ENCODE assay signal across 1 cellular context in genomic region chr15:74212494-74212893, GRCh38.
TF ChIP-seq lines count a peak whose summit lies in the region.

No MANE protein-coding gene starts in this region.

TF ChIP-seq in A549, 52 proteins besides CTCF, POLR2A, EP300 and RAD21:
- TF ChIP-seq ZC3H11A (IDR thresholded peaks at IDR 0.05) = no peak
- no peak for TF ChIP-seq NR3C1 (IDR thresholded peaks at IDR 0.05)
- no peak for TF ChIP-seq PHF8 (IDR thresholded peaks at IDR 0.05; ENCODE audit: borderline replicate concordance, low read depth)
- TF ChIP-seq CHD4 (IDR thresholded peaks at IDR 0.05; ENCODE audit: borderline replicate concordance) = no peak
- no peak for TF ChIP-seq HOXB13 (CRISPR knock-in tag; IDR thresholded peaks at IDR 0.05; ENCODE audit: low read depth)
- TF ChIP-seq MAZ (IDR thresholded peaks at IDR 0.05; ENCODE audit: borderline replicate concordance, low read depth, low read length) = no peak
- no peak for TF ChIP-seq KDM1A (IDR thresholded peaks at IDR 0.05; ENCODE audit: low read depth)
- TF ChIP-seq RCOR1 (IDR thresholded peaks at IDR 0.05; ENCODE audit: low read depth, low read length) = no peak
- TF ChIP-seq TFCP2L1 (CRISPR knock-in tag; IDR thresholded peaks at IDR 0.05) = no peak
TF ChIP-seq in A549: peak in this region for 0.
